ENCODE assay signal across 36 cellular contexts in the genomic region with DNA sequence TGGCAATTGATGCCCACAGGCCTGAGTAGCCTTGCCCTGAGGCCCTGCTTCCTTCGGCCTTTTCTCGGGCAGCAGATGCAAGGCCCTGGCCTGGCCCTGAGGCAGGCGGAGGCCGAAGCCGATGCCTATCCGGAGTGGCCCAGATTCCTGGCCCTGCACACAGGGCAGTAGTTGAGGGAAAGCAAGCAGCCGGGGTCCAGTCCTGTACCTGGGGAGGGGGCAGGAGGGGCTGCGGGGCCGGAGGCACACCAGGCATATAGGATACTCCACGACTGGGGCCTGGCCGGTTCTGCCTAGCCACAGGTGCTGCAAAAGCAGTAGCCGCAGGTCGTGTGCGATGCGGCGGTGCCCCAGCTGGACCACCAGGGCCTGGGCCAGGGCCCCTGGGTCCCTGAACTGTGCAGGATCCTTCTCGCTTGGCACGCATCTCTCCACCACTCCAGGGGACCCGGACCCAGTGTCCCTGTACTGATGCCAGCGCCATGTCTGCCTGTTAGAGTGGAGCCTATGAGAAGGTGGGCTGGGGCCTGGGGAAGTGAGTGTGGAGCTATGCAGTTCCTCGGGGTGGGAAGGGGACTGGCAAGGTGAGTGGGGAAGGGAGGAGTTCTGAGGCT. TPM values are rescaled to one million over a fixed set of nuclear protein-coding genes. Genes with fewer than 3 reads are reported as not detected.
"Had no signal": no experiment of that assay in that cellular context is flagged by ENCODE, and none has a peak within 500 bp of the region (broad histone marks: within the 10 kb centered on the region; RNA-seq: fewer than 3 reads in every experiment).

No MANE protein-coding gene starts in this region.

- H3K9me3 ChIP-seq: ascending aorta, breast epithelium, colonic mucosa, esophagus squamous epithelium had no signal

- H3K27me3 Mint-ChIP-seq: activated CD4-positive, alpha-beta T cell treated with anti-CD3 and anti-CD28 coated beads for 36 hours had no signal

- H3K4me3 Mint-ChIP-seq: activated CD4-positive, alpha-beta memory T cell treated with anti-CD3 and anti-CD28 coated beads for 36 hours; activated CD4-positive, alpha-beta T cell treated with anti-CD3 and anti-CD28 coated beads for 36 hours; activated CD4-positive, alpha-beta T cell treated with anti-CD3 and anti-CD28 coated beads, Interleukin-2, amount 10 ng/mL, durations not matched to agents 24 days and 14 days; activated CD8-positive, alpha-beta memory T cell treated with anti-CD3 and anti-CD28 coated beads, Interleukin-2, amount 10 ng/mL, durations not matched to agents 7 days and 5 days; activated CD8-positive, alpha-beta T cell treated with anti-CD3 and anti-CD28 coated beads, Interleukin-2, amount 10 ng/mL, durations not matched to agents 7 days and 5 days; activated naive CD4-positive, alpha-beta T cell treated with anti-CD3 and anti-CD28 coated beads, Interleukin-2, amount 10 ng/mL, durations not matched to agents 7 days and 5 days; activated naive CD8-positive, alpha-beta T cell treated with anti-CD3 and anti-CD28 coated beads, Interleukin-2, amount 10 ng/mL, durations not matched to agents 7 days and 5 days; brain; T-cell; T-helper 1 cell treated with Interleukin-12 subunit alpha and Interleukin-12 subunit beta and Interleukin-4 antibody, amounts not matched to agents 30 μg/mL and 1 μg/mL, for 36 hours had no signal

- H3K27me3 ChIP-seq: ascending aorta, breast epithelium, cardiac muscle cell, colonic mucosa, esophagus squamous epithelium had no signal

- ATAC-seq: activated CD4-positive, alpha-beta T cell treated with anti-CD3 and anti-CD28 coated beads for 36 hours; activated CD8-positive, alpha-beta memory T cell treated with anti-CD3 and anti-CD28 coated beads, Interleukin-2, amount 10 ng/mL, durations not matched to agents 7 days and 5 days; activated CD8-positive, alpha-beta T cell treated with anti-CD3 and anti-CD28 coated beads, Interleukin-2, amount 10 ng/mL, durations not matched to agents 7 days and 5 days; activated naive CD4-positive, alpha-beta T cell treated with anti-CD3 and anti-CD28 coated beads, Interleukin-2, amount 50 U/mL, for 72 hours; T-cell had no signal

- H3K27ac Mint-ChIP-seq: activated CD4-positive, alpha-beta memory T cell treated with anti-CD3 and anti-CD28 coated beads for 36 hours; activated CD4-positive, alpha-beta T cell treated with anti-CD3 and anti-CD28 coated beads for 36 hours; activated CD4-positive, alpha-beta T cell treated with anti-CD3 and anti-CD28 coated beads, Interleukin-2, amount 10 ng/mL, durations not matched to agents 24 days and 14 days; activated CD8-positive, alpha-beta memory T cell treated with anti-CD3 and anti-CD28 coated beads, Interleukin-2, amount 10 ng/mL, durations not matched to agents 7 days and 5 days; activated CD8-positive, alpha-beta T cell treated with anti-CD3 and anti-CD28 coated beads, Interleukin-2, amount 10 ng/mL, durations not matched to agents 7 days and 5 days; activated naive CD4-positive, alpha-beta T cell treated with anti-CD3 and anti-CD28 coated beads, Interleukin-2, amount 10 ng/mL, durations not matched to agents 7 days and 5 days; brain; T-cell; T-helper 1 cell treated with Interleukin-12 subunit alpha and Interleukin-12 subunit beta and Interleukin-4 antibody, amounts not matched to agents 30 μg/mL and 1 μg/mL, for 36 hours had no signal

- H3K4me1 ChIP-seq: colonic mucosa had no signal

- H3K36me3 ChIP-seq: breast epithelium, cardiac muscle cell, colonic mucosa had no signal

- H3K9me3 Mint-ChIP-seq: activated CD4-positive, alpha-beta memory T cell treated with anti-CD3 and anti-CD28 coated beads for 36 hours; activated CD4-positive, alpha-beta T cell treated with anti-CD3 and anti-CD28 coated beads, Interleukin-2, amount 10 ng/mL, durations not matched to agents 24 days and 14 days; activated naive CD4-positive, alpha-beta T cell treated with anti-CD3 and anti-CD28 coated beads, Interleukin-2, amount 10 ng/mL, durations not matched to agents 7 days and 5 days; activated naive CD4-positive, alpha-beta T cell treated with anti-CD3 and anti-CD28 coated beads, Interleukin-2, amount 50 U/mL, for 72 hours; activated naive CD8-positive, alpha-beta T cell treated with anti-CD3 and anti-CD28 coated beads, Interleukin-2, amount 10 ng/mL, durations not matched to agents 7 days and 5 days; T-cell; T-helper 1 cell treated with Interleukin-12 subunit alpha and Interleukin-12 subunit beta and Interleukin-4 antibody, amounts not matched to agents 30 μg/mL and 1 μg/mL, for 36 hours had no signal

- DNase-seq: activated CD4-positive, alpha-beta memory T cell treated with anti-CD3 and anti-CD28 coated beads for 36 hours; activated CD4-positive, alpha-beta T cell treated with anti-CD3 and anti-CD28 coated beads for 36 hours; activated CD4-positive, alpha-beta T cell treated with anti-CD3 and anti-CD28 coated beads, Interleukin-2, amount 10 ng/mL, durations not matched to agents 24 days and 14 days; activated CD4-positive, CD25-positive, alpha-beta regulatory T cell; activated CD4-positive, CD25-positive, alpha-beta regulatory T cell treated with anti-CD3 and anti-CD28 coated beads, Interleukin-2, amount 50 U/mL, for 72 hours; activated CD8-positive, alpha-beta memory T cell treated with anti-CD3 and anti-CD28 coated beads, Interleukin-2, amount 10 ng/mL, durations not matched to agents 7 days and 5 days; activated CD8-positive, alpha-beta memory T cell treated with anti-CD3 and anti-CD28 coated beads, Interleukin-2, amount 50 U/mL, for 4 hours; activated CD8-positive, alpha-beta T cell treated with anti-CD3 and anti-CD28 coated beads, Interleukin-2, amount 10 ng/mL, durations not matched to agents 7 days and 5 days; activated gamma-delta T cell; activated naive CD4-positive, alpha-beta T cell; activated naive CD4-positive, alpha-beta T cell treated with anti-CD3 and anti-CD28 coated beads, Interleukin-2, amount 10 ng/mL, durations not matched to agents 7 days and 5 days; activated naive CD8-positive, alpha-beta T cell treated with anti-CD3 and anti-CD28 coated beads, Interleukin-2, amount 10 ng/mL, durations not matched to agents 7 days and 5 days; activated T-cell treated with anti-CD3 and anti-CD28 coated beads, Interleukin-2, amount 50 U/mL, for 1 hour; activated T-cell treated with anti-CD3 and anti-CD28 coated beads, Interleukin-2, amount 50 U/mL, for 48 hours; central memory CD4-positive, alpha-beta T cell; cerebellar nuclear complex; colonic mucosa; effector CD8-positive, alpha-beta T cell; esophagus squamous epithelium; foreskin melanocyte; head of caudate nucleus; T-cell had no signal

- H3K4me3 ChIP-seq: ascending aorta, breast epithelium, cardiac muscle cell, colonic mucosa, esophagus squamous epithelium had no signal

- FAIRE-seq: endometrium, endothelial cell of umbilical vein had no signal

- H3K27ac ChIP-seq: ascending aorta, breast epithelium, cardiac muscle cell, colonic mucosa, epithelial cell of prostate, esophagus squamous epithelium had no signal

RNA-seq across cellular contexts. Expression of gene PRR30, which starts 1.8 kb away (rescaled TPM):
- total RNA-seq: activated CD4-positive, alpha-beta memory T cell treated with anti-CD3 and anti-CD28 coated beads for 36 hours; activated CD4-positive, alpha-beta T cell treated with anti-CD3 and anti-CD28 coated beads for 36 hours; activated CD4-positive, alpha-beta T cell treated with anti-CD3 and anti-CD28 coated beads, Interleukin-2, amount 10 ng/mL, durations not matched to agents 24 days and 14 days; activated CD8-positive, alpha-beta memory T cell treated with anti-CD3 and anti-CD28 coated beads for 36 hours; activated CD8-positive, alpha-beta memory T cell treated with anti-CD3 and anti-CD28 coated beads, Interleukin-2, amount 10 ng/mL, durations not matched to agents 7 days and 5 days; activated CD8-positive, alpha-beta T cell treated with anti-CD3 and anti-CD28 coated beads, Interleukin-2, amount 10 ng/mL, durations not matched to agents 7 days and 5 days; activated naive CD4-positive, alpha-beta T cell treated with anti-CD3 and anti-CD28 coated beads, Interleukin-2, amount 50 U/mL, for 72 hours; activated naive CD8-positive, alpha-beta T cell treated with anti-CD3 and anti-CD28 coated beads, Interleukin-2, amount 10 ng/mL, durations not matched to agents 7 days and 5 days; ascending aorta; breast epithelium; cardiac muscle cell; colonic mucosa; dermis microvascular lymphatic vessel endothelial cell; endothelial cell of umbilical vein; esophagus squamous epithelium; fibroblast of lung; fibroblast of villous mesenchyme; T-cell had no signal
- polyA plus RNA-seq: cardiac muscle cell, endothelial cell of umbilical vein, esophagus, fibroblast of lung had no signal

RNA-seq across cellular contexts. Expression of gene TCF23, which starts 11.4 kb away (rescaled TPM):
- total RNA-seq: activated CD4-positive, alpha-beta memory T cell treated with anti-CD3 and anti-CD28 coated beads for 36 hours; activated CD4-positive, alpha-beta T cell treated with anti-CD3 and anti-CD28 coated beads, Interleukin-2, amount 10 ng/mL, durations not matched to agents 24 days and 14 days; activated CD8-positive, alpha-beta memory T cell treated with anti-CD3 and anti-CD28 coated beads for 36 hours; activated CD8-positive, alpha-beta memory T cell treated with anti-CD3 and anti-CD28 coated beads, Interleukin-2, amount 10 ng/mL, durations not matched to agents 7 days and 5 days; activated CD8-positive, alpha-beta T cell treated with anti-CD3 and anti-CD28 coated beads, Interleukin-2, amount 10 ng/mL, durations not matched to agents 7 days and 5 days; activated naive CD8-positive, alpha-beta T cell treated with anti-CD3 and anti-CD28 coated beads, Interleukin-2, amount 10 ng/mL, durations not matched to agents 7 days and 5 days; ascending aorta; breast epithelium; cardiac muscle cell; dermis microvascular lymphatic vessel endothelial cell; endothelial cell of umbilical vein; esophagus squamous epithelium; fibroblast of lung; fibroblast of villous mesenchyme; T-cell had no signal
- polyA plus RNA-seq: cardiac muscle cell, endothelial cell of umbilical vein, fibroblast of lung had no signal

RNA-seq across cellular contexts. Expression of gene ABHD1, which starts 13.8 kb away (rescaled TPM):
- total RNA-seq: ascending aorta, colonic mucosa, endothelial cell of umbilical vein, esophagus squamous epithelium, fibroblast of villous mesenchyme had no signal
